In genomic region chr19:21141787-21142464, GRCh38 we compare ENCODE assay signal across 8 cellular contexts. TPM values are rescaled to one million over a fixed set of nuclear protein-coding genes. Genes with fewer than 3 reads are reported as not detected.
A peak's percentile ranks its signal among the peaks of the same experiment; 100 is the strongest.
DNase-seq lines count a peak whose midpoint lies in the region; ATAC-seq and FAIRE-seq lines count a peak whose summit lies in the region.

ZNF431 (plus strand) TSS chr19:21142040; CDS start chr19:21142184, 144 bp downstream.

- H3K27me3 ChIP-seq in Karpas-422 (ENCODE audit: low read length) (no peaks in the 10 kb centered on the region), muscle layer of colon (ENCODE audit: control insufficient read depth in 1 of 2, insufficient read depth in 2 of 2, low read length in 2 of 2) (no peaks in the 10 kb centered on the region)

- H3K9ac ChIP-seq in Karpas-422 (ENCODE audit: low read length) (peak within 1 kb of the TSS; percentile 93), muscle layer of colon (ENCODE audit: low read length) (peak within 1 kb of the TSS; percentile 68)

- peak; percentile 98 for ATAC-seq in GM21786 (IDR thresholded peaks at IDR 0.05; ENCODE audit: unreplicated experiment)
- ATAC-seq in esophagus mucosa: peak; percentile 92

- FAIRE-seq in RCC 7860 (lab: Jason Lieb, UNC): peak; percentile 82

- no peaks in the 10 kb centered on the region for H4K20me1 ChIP-seq in Karpas-422 (ENCODE audit: insufficient read depth, low read depth, low read length)

- H3K36me3 ChIP-seq in Karpas-422 (ENCODE audit: insufficient read depth, low read length) (peaks cover 35% of the 10 kb centered on the region), muscle layer of colon (ENCODE audit: insufficient read depth, low read length) (peaks cover 5% of the 10 kb centered on the region)

- H3K4me3 ChIP-seq in Karpas-422 (ENCODE audit: low read length): peak within 1 kb of the TSS; percentile 94
- H3K4me3 ChIP-seq in muscle layer of colon (ENCODE audit: low read depth in 1 of 2, low read length in 2 of 2): peak within 1 kb of the TSS; percentile 87 to 90

- H3K9me3 ChIP-seq in Karpas-422 (ENCODE audit: low read length): 0 out of 2 replicates have a peak, but pooled peaks cover under 1% of the 10 kb centered on the region
- H3K9me3 ChIP-seq in muscle layer of colon (ENCODE audit: low read length): no peaks in the 10 kb centered on the region

- H3K9me2 ChIP-seq in Karpas-422 (replicated peaks; ENCODE audit: insufficient read depth, low read length): no peaks in the 10 kb centered on the region

- peak within 1 kb of the TSS; percentile 35; the same call in 1 of the 2 replicates for H3K27ac ChIP-seq in Karpas-422 (ENCODE audit: low read length)
- peak within 1 kb of the TSS; percentile 79 for H3K27ac ChIP-seq in muscle layer of colon (ENCODE audit: low read depth, low read length)

- H3K79me2 ChIP-seq in Karpas-422 (ENCODE audit: low read length): peaks cover 46% of the 10 kb centered on the region

- H3K4me1 ChIP-seq in Karpas-422 (ENCODE audit: low read length) (peaks cover 12% of the 10 kb centered on the region), muscle layer of colon (ENCODE audit: insufficient read depth, low read length) (peaks cover 6% of the 10 kb centered on the region)

- H3K4me2 ChIP-seq in Karpas-422 (ENCODE audit: low read depth, low read length, poor library complexity, severe bottlenecking): peak within 1 kb of the TSS; percentile 67

- 0 out of 2 replicates have a peak within 1 kb of the TSS, but pooled peaks have one; percentile 46 for H2AFZ ChIP-seq in Karpas-422 (ENCODE audit: low read length)

- DNase-seq in DMS79 treated with DMSO at 0.1 percent for 48 hours (lab: John Stamatoyannopoulos, UW) (peak; percentile 95), Karpas-422 (peak; percentile 99), RCC 7860 (ENCODE audit: low spot score) (peak; percentile 83)
- DNase-seq in activated T-cell treated with anti-CD3 and anti-CD28 coated beads, Interleukin-2, amount 50 U/mL, for 48 hours: peak; percentile 88 to 90
- DNase-seq in stimulated activated CD8-positive, alpha-beta memory T cell treated with anti-CD3 and anti-CD28 coated beads, Interleukin-7, amount 100 ng/mL, for 1 hour (ENCODE audit: low read depth in 2 of 2): peak; percentile 74 to 76

RNA-seq across cellular contexts. Expression of gene ZNF431, which starts in this region (rescaled TPM):
- total RNA-seq in Karpas-422 (2014; rRNA removed; shearing (Covaris generic); ENCODE audit: low replicate concordance): 13.1 and 19.5 TPM in 2 replicates
- total RNA-seq in esophagus mucosa: 21.2 TPM

Comparison
In these comparisons a context has a peak if more than half of its experiments do, and no peak if none do; other contexts are left out.
1. Peak in every context shown above with its lines: DNase-seq, ATAC-seq, H3K4me3 ChIP-seq and H3K27ac ChIP-seq.